Comparison of ENCODE assay signal across 17 cellular contexts in the genomic region with DNA sequence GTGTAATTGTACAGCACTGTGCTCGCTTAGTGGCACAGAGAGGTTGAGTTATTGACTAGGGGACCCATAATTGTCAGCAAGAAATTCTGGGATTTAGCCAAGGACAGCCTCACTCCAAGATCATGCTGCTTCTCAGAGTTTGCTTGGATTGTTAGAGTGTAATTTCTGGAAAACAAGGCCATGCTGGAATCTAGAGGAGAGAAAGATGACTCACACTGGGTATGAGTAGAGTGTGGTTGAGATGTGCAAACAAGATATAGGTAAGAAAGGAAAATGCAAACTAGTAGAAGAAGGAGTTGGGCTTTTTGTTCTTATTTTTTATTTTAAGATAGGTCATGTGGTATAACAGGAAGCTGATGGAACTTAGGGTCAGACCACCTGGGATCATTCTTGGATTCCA.
DNase-seq lines count a peak whose midpoint lies in the region; ATAC-seq, FAIRE-seq and TF ChIP-seq lines count a peak whose summit lies in the region.
"Had no signal": no experiment of that assay in that cellular context is flagged by ENCODE, and none has a peak within 500 bp of the region (broad histone marks: within the 10 kb centered on the region; RNA-seq: fewer than 3 reads in every experiment).

No MANE protein-coding gene starts in this region.

- H3K4me3 ChIP-seq in GM23248 (no peak overlapping the region), bronchial epithelial cell (ENCODE audit: low read depth, low read length) (no peak overlapping the region)

- TF ChIP-seq CTCF in bronchial epithelial cell (IDR thresholded peaks at IDR 0.05; ENCODE audit: insufficient read depth, low read length, severe bottlenecking) (no peak), foreskin keratinocyte (conservative IDR thresholded peaks at IDR 0.05) (no peak), MCF 10A (IDR thresholded peaks at IDR 0.05; ENCODE audit: unreplicated experiment) (no peak)

- 23 to 60% methylated on average over 1 of the region's 1 CpG for WGBS in GM23248 (ENCODE audit: low coverage in 1 of 2, low lambda C conversion rate in 2 of 2, missing lambda C conversion rate in 2 of 2), 2 experiments

- H3K9ac ChIP-seq in GM23248 = no peak overlapping the region

- no TSS peak for BruUV-seq in MCF 10A (replicated peaks; lab: Mats Ljungman, UMichigan)

- in situ Hi-C loops in GM23248 (cut with MboI) = no loop called here

- H3K27ac Mint-ChIP-seq in MCF 10A (ENCODE audit: low read depth, unreplicated experiment) = no peak overlapping the region
- H3K27ac Mint-ChIP-seq: CD4-positive, alpha-beta memory T cell; H9 had no signal

- no peaks in the 10 kb centered on the region for H3K4me1 Mint-ChIP-seq in MCF 10A (ENCODE audit: insufficient read depth, unreplicated experiment)
- H3K4me1 Mint-ChIP-seq: CD4-positive, alpha-beta memory T cell; H9 had no signal

- CTCF ChIA-PET in MCF 10A (lab: Yijun Ruan, JAX) = no interaction called here

- no peaks in the 10 kb centered on the region for H3K36me3 Mint-ChIP-seq in MCF 10A (ENCODE audit: insufficient read depth, unreplicated experiment)
- H3K36me3 Mint-ChIP-seq: CD4-positive, alpha-beta memory T cell had no signal

- H3K4me3 Mint-ChIP-seq in MCF 10A (ENCODE audit: unreplicated experiment) = no peak overlapping the region
- H3K4me3 Mint-ChIP-seq: CD4-positive, alpha-beta memory T cell; H9 had no signal

- H4K20me1 ChIP-seq in GM23248 (ENCODE audit: insufficient read depth) = no peaks in the 10 kb centered on the region

- H3K27me3 Mint-ChIP-seq in MCF 10A (ENCODE audit: insufficient read depth, unreplicated experiment) = no peaks in the 10 kb centered on the region

- no peak overlapping the region for H3K4me2 ChIP-seq in GM23248 (ENCODE audit: unreplicated experiment)

- no peak overlapping the region for H3K27ac ChIP-seq in GM23248
- H3K27ac ChIP-seq in foreskin keratinocyte = no peak overlapping the region

- H3K27me3 ChIP-seq in GM23248 (replicated peaks; ENCODE audit: insufficient read depth) (no peaks in the 10 kb centered on the region), bronchial epithelial cell (ENCODE audit: control insufficient read depth, insufficient read depth, low read length) (no peaks in the 10 kb centered on the region), foreskin keratinocyte (no peaks in the 10 kb centered on the region)

- H3K9me3 ChIP-seq in GM23248 (ENCODE audit: low read depth) = no peaks in the 10 kb centered on the region

- POLR2A ChIA-PET in MCF 10A (lab: Yijun Ruan, JAX) = no interaction called here

- H3K9me2 ChIP-seq in GM23248 (ENCODE audit: insufficient read depth) = no peaks in the 10 kb centered on the region

- no peak overlapping the region for H2AFZ ChIP-seq in GM23248

- no peaks in the 10 kb centered on the region for H3K36me3 ChIP-seq in GM23248 (ENCODE audit: low read depth)
- no peaks in the 10 kb centered on the region for H3K36me3 ChIP-seq in bronchial epithelial cell (ENCODE audit: control insufficient read depth, insufficient read depth, low read length)

- intact Hi-C loops in MCF 10A (cut with micrococcal nuclease) = no loop called here

- no peaks in the 10 kb centered on the region for H3K9me3 Mint-ChIP-seq in MCF 10A (ENCODE audit: unreplicated experiment)
- H3K9me3 Mint-ChIP-seq: CD4-positive, alpha-beta memory T cell; H9 had no signal

- peak; percentile 77 for ATAC-seq in foreskin keratinocyte
- no peak for ATAC-seq in left lobe of liver
- ATAC-seq: HCT116 had no signal

- DNase-seq in GM23248 (peak; percentile 1), RCC 7860 (ENCODE audit: low spot score) (peak; percentile 64), bronchial epithelial cell (ENCODE audit: low read depth) (peak; percentile 70), foreskin keratinocyte (peak in 1 of 2 donors; percentile 46), left lobe of liver (ENCODE audit: low spot score) (no peak), MCF 10A (ENCODE audit: unreplicated experiment) (no peak), kidney tubule cell (ENCODE audit: low spot score) (no peak), amniotic stem cell (lab: John Stamatoyannopoulos, UW) (no peak)
- DNase-seq: C1 segment of cervical spinal cord; CD4-positive, alpha-beta memory T cell; COR-L47; DMS153; DND-41; H9 had no signal

- H3K79me2 ChIP-seq in GM23248 (ENCODE audit: insufficient read depth) = no peaks in the 10 kb centered on the region

- H3F3A ChIP-seq in GM23248 (ENCODE audit: insufficient read depth) = no peaks in the 10 kb centered on the region

- H3K4me1 ChIP-seq in GM23248 (ENCODE audit: insufficient read depth) (no peaks in the 10 kb centered on the region), foreskin keratinocyte (peaks cover 4% of the 10 kb centered on the region)

- FAIRE-seq in RCC 7860 (lab: Jason Lieb, UNC) (peak; percentile 92), bronchial epithelial cell (lab: Jason Lieb, UNC) (no peak)
- FAIRE-seq: G401.6, GM12892 had no signal

Comparison
In these comparisons a context has a peak if more than half of its experiments do, and no peak if none do; other contexts are left out.
1. DNase-seq: peak in GM23248 (single experiment), RCC 7860 (single experiment) and bronchial epithelial cell (single experiment); none in left lobe of liver (single experiment), MCF 10A (single experiment), kidney tubule cell (single experiment) and amniotic stem cell (single experiment).